In genomic region chr3:126259411-126260391, GRCh38 we compare ENCODE assay signal across 8 cellular contexts.
DNase-seq lines count a peak whose midpoint lies in the region; ATAC-seq and TF ChIP-seq lines count a peak whose summit lies in the region.

No MANE protein-coding gene starts in this region.

- 96% methylated on average over 10 of the region's 23 CpGs for WGBS in mammary epithelial cell (ENCODE audit: low coverage, missing lambda C conversion rate)
- 37% methylated on average over 23 of the region's 23 CpGs for WGBS in liver

- H3K9me3 ChIP-seq in mammary epithelial cell (replicated peaks; ENCODE audit: insufficient read depth, low read length) (no peaks in the 10 kb centered on the region), liver (ENCODE audit: control insufficient read depth in 4 of 4, low read length in 3 of 4) (no peaks in the 10 kb centered on the region)

- H3K36me3 Mint-ChIP-seq in Calu3 (ENCODE audit: insufficient read depth, unreplicated experiment), result no peaks in the 10 kb centered on the region

- no TSS peak for BruUV-seq in Calu3 (replicated peaks; lab: Mats Ljungman, UMichigan)
- no TSS peak for BruUV-seq in mammary epithelial cell (replicated peaks; lab: Mats Ljungman, UMichigan)

- ATAC-seq in HG03045 (IDR thresholded peaks at IDR 0.05; ENCODE audit: unreplicated experiment), result no peak
- no peak for ATAC-seq in HG03159 (IDR thresholded peaks at IDR 0.05; ENCODE audit: unreplicated experiment)

- no peaks in the 10 kb centered on the region for H3K79me2 ChIP-seq in mammary epithelial cell (ENCODE audit: insufficient read depth, low read length)

- H3K36me3 ChIP-seq in mammary epithelial cell (ENCODE audit: insufficient read depth, low read length) (no peaks in the 10 kb centered on the region), liver (ENCODE audit: control insufficient read depth in 4 of 4, insufficient read depth in 3 of 4, low read depth in 1 of 4, low read length in 3 of 4) (no peaks in the 10 kb centered on the region)

- H3K27me3 Mint-ChIP-seq in Calu3 (ENCODE audit: unreplicated experiment), result peaks cover 14% of the 10 kb centered on the region

- H3K4me3 Mint-ChIP-seq in Calu3 (ENCODE audit: low read depth, unreplicated experiment), result no peak overlapping the region

- peak; percentile 57 for DNase-seq in Calu3
- no peak for DNase-seq in LNCaP clone FGC (ENCODE audit: low read depth)
- DNase-seq in mammary epithelial cell, result no peak
- DNase-seq in SKM-1 treated with dmso at 0.1 percent for 144 hours (lab: John Stamatoyannopoulos, UW; ENCODE audit: unreplicated experiment), result no peak
- DNase-seq in COR-L47 (lab: John Stamatoyannopoulos, UW), result no peak

- in situ Hi-C loops in mammary epithelial cell (cut with MboI; ENCODE audit: low sequenced_read_pairs in 2 of 2), result loop anchor here in 1 of 2 donors (10.0 kb wide), 1 partner anchor 135 kb away; the partner anchor contains the start of gene CFAP100

- H3K9me3 Mint-ChIP-seq in Calu3 (ENCODE audit: low read depth, unreplicated experiment), result peaks cover 5% of the 10 kb centered on the region

- dilution Hi-C loops in mammary epithelial cell (cut with HindIII; ENCODE audit: low sequenced_read_pairs), result no loop called here

- CTCF ChIA-PET in Calu3 (lab: Charles Lee), result interaction anchor here (0.9 kb wide), 1 partner anchor 68 kb away, joined by 6 read pairs; no protein-coding TSS in a partner anchor
- CTCF ChIA-PET in mammary epithelial cell (lab: Charles Lee; ENCODE audit: low non-redundant PET), result interaction anchor here (0.6 kb wide), 1 partner anchor 129 kb away, joined by 16 read pairs; no protein-coding TSS in a partner anchor

- no peak overlapping the region for H3K27ac Mint-ChIP-seq in Calu3 (ENCODE audit: unreplicated experiment)

- peaks cover 6% of the 10 kb centered on the region for H3K4me1 ChIP-seq in mammary epithelial cell (ENCODE audit: insufficient read depth, low read length)
- peaks cover 3 to 17% (median 11%) of the 10 kb centered on the region in 4 donors for H3K4me1 ChIP-seq in liver (ENCODE audit: control insufficient read depth in 4 of 4, insufficient read depth in 4 of 4, low read length in 3 of 4)

- no peak overlapping the region for H3K4me2 ChIP-seq in mammary epithelial cell (ENCODE audit: insufficient read depth, low read depth, low read length)

- peak; percentile 94 to 95 for TF ChIP-seq RAD21 in liver (IDR thresholded peaks at IDR 0.05)

- peaks cover 12% of the 10 kb centered on the region for H3K4me1 Mint-ChIP-seq in Calu3 (ENCODE audit: low read depth, unreplicated experiment)

- TF ChIP-seq CTCF in Calu3 (IDR thresholded peaks at IDR 0.05; ENCODE audit: unreplicated experiment) (peak; percentile 61), LNCaP clone FGC (IDR thresholded peaks at IDR 0.05; ENCODE audit: control insufficient read depth, extremely low read depth, insufficient read depth) (peak; percentile 73), mammary epithelial cell (conservative IDR thresholded peaks at IDR 0.05 in 1 of 2, IDR thresholded peaks at IDR 0.05 in 1 of 2; ENCODE audit: extremely low read depth in 1 of 2, insufficient read depth in 1 of 2, low read depth in 1 of 2, low read length in 2 of 2) (peak; percentile 33 to 57), liver (IDR thresholded peaks at IDR 0.05; ENCODE audit: low read depth, low read length, missing input control) (peak; percentile 75)

- H3K27ac ChIP-seq in mammary epithelial cell (ENCODE audit: insufficient read depth, low read depth, low read length) (no peak overlapping the region), liver (ENCODE audit: low read depth in 1 of 2, low read length in 2 of 2) (peak overlapping the region; percentile 61 to 69)

- no peaks in the 10 kb centered on the region for H3K27me3 ChIP-seq in mammary epithelial cell (ENCODE audit: insufficient read depth, low read length)
- no peaks in the 10 kb centered on the region for H3K27me3 ChIP-seq in liver (ENCODE audit: control insufficient read depth in 4 of 4, insufficient read depth in 4 of 4, low read length in 3 of 4)

- no peak overlapping the region for H3K4me3 ChIP-seq in LNCaP clone FGC (ENCODE audit: low read depth, low read length)
- no peak overlapping the region for H3K4me3 ChIP-seq in mammary epithelial cell (replicated peaks in 1 of 3; ENCODE audit: insufficient read depth in 1 of 3, low read depth in 2 of 3, low read length in 3 of 3)
- H3K4me3 ChIP-seq in liver (ENCODE audit: low read depth in 1 of 3, low read length in 3 of 3), result peak overlapping the region; percentile 3 to 56 (median 22)

- H4K20me1 ChIP-seq in mammary epithelial cell (ENCODE audit: insufficient read depth, low read length), result no peaks in the 10 kb centered on the region

- H3K9ac ChIP-seq in mammary epithelial cell (ENCODE audit: insufficient read depth, low read length) (no peak overlapping the region), liver (ENCODE audit: low read depth in 1 of 2, low read length in 2 of 2) (peak overlapping the region; percentile 36 to 43)

- H2AFZ ChIP-seq in mammary epithelial cell (ENCODE audit: low read depth, low read length), result no peak overlapping the region

- intact Hi-C loops in Calu3 (cut with micrococcal nuclease; ENCODE audit: unreplicated experiment), result loop anchor here (2.0 kb wide), 1 partner anchor 129 kb away; no protein-coding TSS in a partner anchor
- intact Hi-C loops in mammary epithelial cell (cut with micrococcal nuclease), result loop anchor here (1.0 to 2.0 kb wide), 3 partner anchors 61 to 215 kb away; partner anchors contain the start of gene ZXDC

TF ChIP-seq in liver, 16 proteins besides CTCF, POLR2A, EP300 and RAD21:
- peak; percentile 21 for TF ChIP-seq YY1 (IDR thresholded peaks at IDR 0.05)
- TF ChIP-seq FOXA1 (IDR thresholded peaks at IDR 0.05), result no peak
- TF ChIP-seq ATF3 (IDR thresholded peaks at IDR 0.05), result no peak
- TF ChIP-seq HNF4A (conservative IDR thresholded peaks at IDR 0.05), result no peak
- no peak for TF ChIP-seq EGR1 (IDR thresholded peaks at IDR 0.05; ENCODE audit: low read depth in 2 of 2)
- TF ChIP-seq RXRA (IDR thresholded peaks at IDR 0.05), result peak; percentile 3 to 29
- TF ChIP-seq HNF4G (IDR thresholded peaks at IDR 0.05), result no peak

Comparison
In these comparisons a context has a peak if more than half of its experiments do, and no peak if none do; other contexts are left out.
1. H3K4me3 ChIP-seq: peak in liver (3 of 3); none in LNCaP clone FGC (single experiment) and mammary epithelial cell (0 of 3).
2. Peak in every context shown above with its lines, with median percentiles within 50 percentile points of each other: CTCF ChIP-seq.